In the genomic region with DNA sequence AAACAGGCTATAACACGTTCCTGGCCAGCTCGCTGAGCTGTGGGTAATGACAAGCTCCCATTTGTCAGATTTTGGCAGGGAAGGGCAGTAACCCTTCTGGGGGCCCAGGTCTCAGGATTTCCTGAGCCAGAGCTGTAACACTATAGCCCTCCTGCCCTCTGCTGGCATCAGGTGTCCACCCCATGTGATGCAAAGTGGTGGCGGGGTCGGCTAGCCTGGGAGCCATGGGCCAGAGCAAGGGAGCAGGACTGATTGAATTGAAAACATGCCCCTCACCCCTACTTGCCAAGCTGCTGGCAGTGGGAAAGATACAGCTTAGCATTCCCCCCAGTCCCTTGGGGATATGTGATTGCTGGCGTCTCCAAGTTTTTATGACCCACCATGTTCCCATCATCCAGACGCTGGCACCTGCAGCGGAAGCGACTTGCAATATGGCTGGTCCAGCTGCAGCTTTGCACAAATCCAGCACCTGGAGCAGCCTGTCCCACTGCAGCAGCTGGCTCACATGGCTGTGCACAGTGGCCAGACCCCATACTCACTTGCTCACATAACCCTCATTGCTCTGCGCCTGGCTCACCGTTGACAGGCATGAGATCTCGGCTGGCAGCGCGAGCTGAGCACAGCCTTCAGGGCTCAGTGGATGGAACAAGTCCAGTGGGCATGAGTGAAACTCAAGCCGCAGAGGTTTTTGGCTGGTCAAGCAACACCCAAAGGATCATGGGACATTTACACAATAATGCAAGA, we compare ENCODE assay signal across 19 cellular contexts.
"Had no signal": no experiment of that assay in that cellular context is flagged by ENCODE, and none has a peak within 500 bp of the region (broad histone marks: within the 10 kb centered on the region; RNA-seq: fewer than 3 reads in every experiment).

No MANE protein-coding gene starts in this region.

- H3K27me3 Mint-ChIP-seq: effector memory CD8-positive, alpha-beta T cell; naive thymus-derived CD4-positive, alpha-beta T cell had no signal

- H3K27me3 ChIP-seq: body of pancreas, neutrophil, sigmoid colon, stomach, vagina had no signal

- DNase-seq: activated CD4-positive, alpha-beta T cell treated with anti-CD3 and anti-CD28 coated beads, Interleukin-2, amount 50 U/mL, for 4 hours; activated naive CD4-positive, alpha-beta T cell; body of pancreas; effector memory CD8-positive, alpha-beta T cell; hypothalamus; kidney glomerular epithelial cell; mesenchymal stem cell; naive thymus-derived CD4-positive, alpha-beta T cell; sigmoid colon; stimulated activated CD4-positive, alpha-beta T cell treated with anti-CD3 and anti-CD28 coated beads, Interleukin-4, amount 100 ng/mL, for 24 hours; stomach; T-helper 2 cell; trophoblast cell had no signal

- H3K36me3 ChIP-seq: neutrophil, sigmoid colon, stomach, vagina had no signal

- H3K4me1 ChIP-seq: body of pancreas, parathyroid adenoma, sigmoid colon, stomach, vagina had no signal

- H3K36me3 Mint-ChIP-seq: naive thymus-derived CD4-positive, alpha-beta T cell; stimulated activated effector memory CD8-positive, alpha-beta T cell treated with anti-CD3 and anti-CD28 coated beads, Interleukin-12 subunit alpha, Interleukin-12 subunit beta, amount 100 ng/mL, for 72 hours had no signal

- H3K4me1 Mint-ChIP-seq: naive thymus-derived CD4-positive, alpha-beta T cell; stimulated activated effector memory CD8-positive, alpha-beta T cell treated with anti-CD3 and anti-CD28 coated beads, Interleukin-12 subunit alpha, Interleukin-12 subunit beta, amount 100 ng/mL, for 72 hours had no signal

- H3K27ac ChIP-seq: body of pancreas, neutrophil, parathyroid adenoma, sigmoid colon, stomach, vagina, VCaP had no signal

- H3K4me3 ChIP-seq: body of pancreas, sigmoid colon, stomach, vagina had no signal

- ATAC-seq: body of pancreas; effector memory CD8-positive, alpha-beta T cell; naive thymus-derived CD4-positive, alpha-beta T cell; stimulated activated effector memory CD8-positive, alpha-beta T cell treated with anti-CD3 and anti-CD28 coated beads, Interleukin-12 subunit alpha, Interleukin-12 subunit beta, amount 100 ng/mL, for 72 hours had no signal

- H3K9me3 ChIP-seq: body of pancreas, neutrophil, sigmoid colon, vagina had no signal

- H3K27ac Mint-ChIP-seq: activated T-helper 1 cell treated with anti-CD3 and anti-CD28 coated beads, Interleukin-12 subunit alpha, Interleukin-12 subunit beta, Interleukin-2, Interleukin-4 antibody, amounts not matched to agents 30 ng/mL and 10 ng/mL and 1 ng/mL, durations not matched to agents 14 hours and 24 hours and 36 hours; effector memory CD8-positive, alpha-beta T cell; naive thymus-derived CD4-positive, alpha-beta T cell; stimulated activated effector memory CD8-positive, alpha-beta T cell treated with anti-CD3 and anti-CD28 coated beads, Interleukin-12 subunit alpha, Interleukin-12 subunit beta, amount 100 ng/mL, for 72 hours had no signal

- H3K4me3 Mint-ChIP-seq: activated T-helper 1 cell treated with anti-CD3 and anti-CD28 coated beads, Interleukin-12 subunit alpha, Interleukin-12 subunit beta, Interleukin-2, Interleukin-4 antibody, amounts not matched to agents 30 ng/mL and 10 ng/mL and 1 ng/mL, durations not matched to agents 14 hours and 24 hours and 36 hours; effector memory CD8-positive, alpha-beta T cell; naive thymus-derived CD4-positive, alpha-beta T cell; stimulated activated effector memory CD8-positive, alpha-beta T cell treated with anti-CD3 and anti-CD28 coated beads, Interleukin-12 subunit alpha, Interleukin-12 subunit beta, amount 100 ng/mL, for 72 hours had no signal
